8 cellular contexts compared by ENCODE assay signal in genomic region chr16:25258856-25259179, GRCh38. TPM values are rescaled to one million over a fixed set of nuclear protein-coding genes. Genes with fewer than 3 reads are reported as not detected.
DNase-seq lines count a peak whose midpoint lies in the region; ATAC-seq, FAIRE-seq and TF ChIP-seq lines count a peak whose summit lies in the region.

No MANE protein-coding gene starts in this region.

- H3K4me1 ChIP-seq in mesodermal cell (ENCODE audit: control insufficient read depth, insufficient read depth, low read length, poor library complexity, severe bottlenecking), result peaks cover 10% of the 10 kb centered on the region
- peaks cover 7 to 8% of the 10 kb centered on the region in 2 donors for H3K4me1 ChIP-seq in small intestine (ENCODE audit: control insufficient read depth in 2 of 2, insufficient read depth in 1 of 2, low read depth in 1 of 2, low read length in 1 of 2)

- H3K27ac ChIP-seq in mesodermal cell (ENCODE audit: low read depth, low read length, severe bottlenecking), result peak overlapping the region; percentile 99
- H3K27ac ChIP-seq in small intestine (ENCODE audit: low read depth in 1 of 2, low read length in 1 of 2), result peak overlapping the region in 1 of 2 donors; percentile 99

- H3K4me3 ChIP-seq in astrocyte of the spinal cord (ENCODE audit: low read depth, low read length), result peak overlapping the region; percentile 79
- H3K4me3 ChIP-seq in mesodermal cell (ENCODE audit: extremely low read depth, insufficient read depth, low read length, poor library complexity, severe bottlenecking), result peak overlapping the region; percentile 71
- peak overlapping the region in 1 of 2 donors; percentile 64 for H3K4me3 ChIP-seq in small intestine (ENCODE audit: low read depth in 1 of 2, low read length in 2 of 2)

- WGBS in mesodermal cell (ENCODE audit: insufficient coverage in 2 of 2), 2 experiments, result 15 to 17% methylated on average over 2 to 3 of the region's 4 CpGs
- 26 to 65% (median 54%) methylated on average over 4 of the region's 4 CpGs for WGBS in small intestine, 3 donors

- H3K36me3 ChIP-seq in mesodermal cell (ENCODE audit: control insufficient read depth, insufficient read depth, low read length) (peaks cover 35% of the 10 kb centered on the region), small intestine (ENCODE audit: control insufficient read depth in 2 of 2, insufficient read depth in 2 of 2, low read length in 2 of 2) (no peaks in the 10 kb centered on the region)

- ATAC-seq in GM21447 (IDR thresholded peaks at IDR 0.05; ENCODE audit: unreplicated experiment), result no peak
- ATAC-seq in HG02885 (IDR thresholded peaks at IDR 0.05; ENCODE audit: poor library complexity, unreplicated experiment), result no peak

- TF ChIP-seq CTCF in astrocyte of the spinal cord (IDR thresholded peaks at IDR 0.05; ENCODE audit: low read depth, low read length), result no peak

- no peak for FAIRE-seq in small intestine (lab: Jason Lieb, UNC)

- peak; percentile 12 for DNase-seq in stimulated activated CD4-positive, alpha-beta T cell treated with anti-CD3 and anti-CD28 coated beads, Interleukin-1b, Interleukin-23, amount 100 ng/mL, for 48 hours
- DNase-seq in stimulated activated CD4-positive, alpha-beta T cell treated with anti-CD3 and anti-CD28 coated beads, Interleukin-12 subunit alpha, Interleukin-12 subunit beta, amount 100 ng/mL, for 4 hours, result no peak
- DNase-seq in astrocyte of the spinal cord (ENCODE audit: low read depth, low spot score) (no peak), small intestine (no peak), NCI-H2227 (lab: John Stamatoyannopoulos, UW; ENCODE audit: unreplicated experiment) (no peak)

- no peaks in the 10 kb centered on the region for H3K27me3 ChIP-seq in small intestine (ENCODE audit: control insufficient read depth in 2 of 2, insufficient read depth in 2 of 2, low read length in 2 of 2)

- in situ Hi-C loops in astrocyte of the spinal cord (cut with HindIII; ENCODE audit: low sequenced_read_pairs), result no loop called here

- no peaks in the 10 kb centered on the region for H3K9me3 ChIP-seq in mesodermal cell (ENCODE audit: control insufficient read depth, low read length)
- no peaks in the 10 kb centered on the region for H3K9me3 ChIP-seq in small intestine (ENCODE audit: control insufficient read depth, low read depth)

RNA-seq across cellular contexts. Expression of gene ZKSCAN2, which starts 1.2 kb away (rescaled TPM):
- polyA plus RNA-seq in mesodermal cell (2013, experiment 1 of 2), result 8.3 TPM
- polyA plus RNA-seq in mesodermal cell (2013, experiment 2 of 2), result 6.8 TPM
- 1 to 10 TPM in 1 of 3 donors, under 1 TPM in 2; 0.54 to 1.1 (median 0.67) TPM for polyA plus RNA-seq in small intestine

RNA-seq across cellular contexts. Expression of gene AQP8, which starts 42.1 kb away (rescaled TPM):
- not detected for polyA plus RNA-seq in mesodermal cell (2013, experiment 1 of 2)
- polyA plus RNA-seq in mesodermal cell (2013, experiment 2 of 2), result not detected
- polyA plus RNA-seq in small intestine, result under 1 TPM in 1 of 3 donors, not detected in 2; 0.18 TPM
